Comparison of ENCODE assay signal across 39 cellular contexts in the genomic region with DNA sequence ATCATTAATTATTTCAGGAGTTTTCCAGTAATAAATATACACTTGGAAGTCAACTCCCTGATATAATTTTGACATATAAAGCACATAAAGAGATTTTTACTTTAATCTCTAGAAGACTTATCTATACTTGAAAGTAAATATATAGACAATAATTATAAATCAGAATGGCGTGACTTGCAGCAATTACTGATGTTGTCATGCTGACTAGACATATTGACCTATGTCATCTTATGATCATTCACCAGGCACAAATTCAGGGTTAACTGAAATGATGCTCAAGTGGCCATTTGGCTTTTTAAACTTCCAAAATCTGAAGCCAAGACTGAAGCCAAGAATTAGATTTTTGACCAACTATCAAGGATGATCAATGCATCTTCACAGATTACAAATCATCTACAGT.
"Had no signal": no experiment of that assay in that cellular context is flagged by ENCODE, and none has a peak within 500 bp of the region (broad histone marks: within the 10 kb centered on the region; RNA-seq: fewer than 3 reads in every experiment).

No MANE protein-coding gene starts in this region.

- DNase-seq: activated CD4-positive, alpha-beta memory T cell treated with anti-CD3 and anti-CD28 coated beads, Interleukin-2, amount 10 ng/mL, durations not matched to agents 7 days and 5 days; activated CD4-positive, alpha-beta T cell treated with anti-CD3 and anti-CD28 coated beads for 1 hour; activated CD4-positive, alpha-beta T cell treated with anti-CD3 and anti-CD28 coated beads for 48 hours; activated CD4-positive, alpha-beta T cell treated with anti-CD3 and anti-CD28 coated beads, Interleukin-2, amount 10 ng/mL, durations not matched to agents 7 days and 5 days; activated CD4-positive, alpha-beta T cell treated with anti-CD3 and anti-CD28 coated beads, Interleukin-2, amount 50 U/mL, for 48 hours; activated CD4-positive, CD25-positive, alpha-beta regulatory T cell; activated CD8-positive, alpha-beta memory T cell treated with anti-CD3 and anti-CD28 coated beads for 24 hours; activated CD8-positive, alpha-beta memory T cell treated with anti-CD3 and anti-CD28 coated beads, Interleukin-2, amount 10 ng/mL, durations not matched to agents 7 days and 5 days; activated CD8-positive, alpha-beta memory T cell treated with anti-CD3 and anti-CD28 coated beads, Interleukin-2, amount 50 U/mL, for 48 hours; activated CD8-positive, alpha-beta T cell treated with anti-CD3 and anti-CD28 coated beads, Interleukin-2, amount 10 ng/mL, durations not matched to agents 7 days and 5 days; activated effector memory CD4-positive, alpha-beta T cell treated with Interleukin-2 at 50 U/mL for 16 hours; activated gamma-delta T cell; activated naive CD4-positive, alpha-beta T cell treated with anti-CD3 and anti-CD28 coated beads, Interleukin-2, amount 10 ng/mL, durations not matched to agents 7 days and 5 days; activated naive CD4-positive, alpha-beta T cell treated with Interleukin-2 at 50 U/mL for 16 hours; activated naive CD8-positive, alpha-beta T cell treated with anti-CD3 and anti-CD28 coated beads, Interleukin-2, amount 10 ng/mL, durations not matched to agents 7 days and 5 days; activated naive CD8-positive, alpha-beta T cell treated with anti-CD3 and anti-CD28 coated beads, Interleukin-2, amount 50 U/mL, for 24 hours; activated T-cell treated with anti-CD3 and anti-CD28 coated beads, Interleukin-2, amount 50 U/mL, for 24 hours; activated T-cell treated with anti-CD3 and anti-CD28 coated beads, Interleukin-2, amount 50 U/mL, for 48 hours; amygdala; anterior cingulate cortex; caudate nucleus; cerebellar nuclear complex; T-helper 2 cell; T-helper 9 cell; WERI-Rb-1 had no signal

- H3K4me1 Mint-ChIP-seq: activated CD4-positive, alpha-beta memory T cell treated with anti-CD3 and anti-CD28 coated beads, Interleukin-2, amount 10 ng/mL, durations not matched to agents 7 days and 5 days; activated CD4-positive, alpha-beta T cell treated with anti-CD3 and anti-CD28 coated beads for 36 hours; activated CD4-positive, alpha-beta T cell treated with anti-CD3 and anti-CD28 coated beads, Interleukin-2, amount 10 ng/mL, durations not matched to agents 7 days and 5 days; activated CD8-positive, alpha-beta memory T cell treated with anti-CD3 and anti-CD28 coated beads, Interleukin-2, amount 10 ng/mL, durations not matched to agents 7 days and 5 days; activated naive CD4-positive, alpha-beta T cell treated with anti-CD3 and anti-CD28 coated beads, Interleukin-2, amount 10 ng/mL, durations not matched to agents 7 days and 5 days; activated naive CD4-positive, alpha-beta T cell treated with anti-CD3 and anti-CD28 coated beads, Interleukin-2, amount 50 U/mL, for 24 hours; activated naive CD8-positive, alpha-beta T cell treated with anti-CD3 and anti-CD28 coated beads, Interleukin-2, amount 10 ng/mL, durations not matched to agents 7 days and 5 days; activated naive CD8-positive, alpha-beta T cell treated with anti-CD3 and anti-CD28 coated beads, Interleukin-2, amount 50 U/mL, for 24 hours; brain; central memory CD8-positive, alpha-beta T cell; WTC11 had no signal

- H3K36me3 ChIP-seq: ascending aorta, cardiac muscle cell, WERI-Rb-1 had no signal

- H3K4me3 Mint-ChIP-seq: activated CD4-positive, alpha-beta memory T cell treated with anti-CD3 and anti-CD28 coated beads, Interleukin-2, amount 10 ng/mL, durations not matched to agents 7 days and 5 days; activated CD4-positive, alpha-beta T cell treated with anti-CD3 and anti-CD28 coated beads for 36 hours; activated CD4-positive, alpha-beta T cell treated with anti-CD3 and anti-CD28 coated beads, Interleukin-2, amount 10 ng/mL, durations not matched to agents 7 days and 5 days; activated CD8-positive, alpha-beta memory T cell treated with anti-CD3 and anti-CD28 coated beads, Interleukin-2, amount 10 ng/mL, durations not matched to agents 7 days and 5 days; activated CD8-positive, alpha-beta T cell treated with anti-CD3 and anti-CD28 coated beads, Interleukin-2, amount 10 ng/mL, durations not matched to agents 7 days and 5 days; activated naive CD4-positive, alpha-beta T cell treated with anti-CD3 and anti-CD28 coated beads, Interleukin-2, amount 10 ng/mL, durations not matched to agents 7 days and 5 days; activated naive CD4-positive, alpha-beta T cell treated with anti-CD3 and anti-CD28 coated beads, Interleukin-2, amount 50 U/mL, for 24 hours; activated naive CD8-positive, alpha-beta T cell; activated naive CD8-positive, alpha-beta T cell treated with anti-CD3 and anti-CD28 coated beads, Interleukin-2, amount 10 ng/mL, durations not matched to agents 7 days and 5 days; activated naive CD8-positive, alpha-beta T cell treated with anti-CD3 and anti-CD28 coated beads, Interleukin-2, amount 50 U/mL, for 24 hours; activated T-cell treated with anti-CD3 and anti-CD28 coated beads, Interleukin-2, amount 50 U/mL, for 24 hours; brain; central memory CD8-positive, alpha-beta T cell; T-helper 1 cell treated with Interleukin-12 subunit alpha and Interleukin-12 subunit beta and Interleukin-4 antibody, amounts not matched to agents 30 μg/mL and 1 μg/mL, for 36 hours; T-helper 2 cell treated with Interferon-gamma antibody and Interleukin-4, amounts not matched to agents 5 μg/mL and 100 μg/mL, for 36 hours; WTC11 had no signal

- H3K4me1 ChIP-seq: ascending aorta had no signal

- H3K9me3 Mint-ChIP-seq: activated CD4-positive, alpha-beta memory T cell treated with anti-CD3 and anti-CD28 coated beads, Interleukin-2, amount 10 ng/mL, durations not matched to agents 7 days and 5 days; activated CD4-positive, alpha-beta T cell treated with anti-CD3 and anti-CD28 coated beads, Interleukin-2, amount 10 ng/mL, durations not matched to agents 7 days and 5 days; activated naive CD4-positive, alpha-beta T cell treated with anti-CD3 and anti-CD28 coated beads, Interleukin-2, amount 10 ng/mL, durations not matched to agents 7 days and 5 days; activated naive CD4-positive, alpha-beta T cell treated with anti-CD3 and anti-CD28 coated beads, Interleukin-2, amount 50 U/mL, for 24 hours; activated naive CD8-positive, alpha-beta T cell treated with anti-CD3 and anti-CD28 coated beads, Interleukin-2, amount 10 ng/mL, durations not matched to agents 7 days and 5 days; activated naive CD8-positive, alpha-beta T cell treated with anti-CD3 and anti-CD28 coated beads, Interleukin-2, amount 50 U/mL, for 24 hours; activated T-cell treated with anti-CD3 and anti-CD28 coated beads, Interleukin-2, amount 50 U/mL, for 24 hours; activated T-helper 2 cell treated with anti-CD3 and anti-CD28 coated beads, Interferon-gamma antibody, Interleukin-2, Interleukin-4, amounts not matched to agents 10 μg/mL and 5 μg/mL and 100 μg/mL, durations not matched to agents 14 hours and 24 hours and 36 hours; brain; central memory CD8-positive, alpha-beta T cell; T-helper 1 cell treated with Interleukin-12 subunit alpha and Interleukin-12 subunit beta and Interleukin-4 antibody, amounts not matched to agents 30 μg/mL and 1 μg/mL, for 36 hours; T-helper 2 cell treated with Interferon-gamma antibody and Interleukin-4, amounts not matched to agents 5 μg/mL and 100 μg/mL, for 36 hours had no signal

- H3K27ac ChIP-seq: ascending aorta, cardiac muscle cell, WERI-Rb-1 had no signal

- ATAC-seq: activated CD4-positive, alpha-beta T cell treated with anti-CD3 and anti-CD28 coated beads for 36 hours; activated CD4-positive, CD25-positive, alpha-beta regulatory T cell treated with anti-CD3 and anti-CD28 coated beads, Interleukin-2, amount 50 U/mL, for 24 hours; activated CD8-positive, alpha-beta memory T cell treated with anti-CD3 and anti-CD28 coated beads, Interleukin-2, amount 10 ng/mL, durations not matched to agents 7 days and 5 days; activated CD8-positive, alpha-beta T cell treated with anti-CD3 and anti-CD28 coated beads, Interleukin-2, amount 10 ng/mL, durations not matched to agents 7 days and 5 days; activated naive CD8-positive, alpha-beta T cell treated with anti-CD3 and anti-CD28 coated beads, Interleukin-2, amount 50 U/mL, for 24 hours had no signal

- FAIRE-seq: bronchial epithelial cell, TTC549 had no signal

- H3K27me3 ChIP-seq: ascending aorta, cardiac muscle cell had no signal

- H3K9me3 ChIP-seq: ascending aorta had no signal

- H3K27me3 Mint-ChIP-seq: activated naive CD4-positive, alpha-beta T cell treated with anti-CD3 and anti-CD28 coated beads, Interleukin-2, amount 10 ng/mL, durations not matched to agents 7 days and 5 days; brain had no signal

- H3K27ac Mint-ChIP-seq: activated CD4-positive, alpha-beta memory T cell treated with anti-CD3 and anti-CD28 coated beads, Interleukin-2, amount 10 ng/mL, durations not matched to agents 7 days and 5 days; activated CD4-positive, alpha-beta T cell treated with anti-CD3 and anti-CD28 coated beads for 36 hours; activated CD4-positive, alpha-beta T cell treated with anti-CD3 and anti-CD28 coated beads, Interleukin-2, amount 10 ng/mL, durations not matched to agents 7 days and 5 days; activated CD8-positive, alpha-beta memory T cell treated with anti-CD3 and anti-CD28 coated beads, Interleukin-2, amount 10 ng/mL, durations not matched to agents 7 days and 5 days; activated CD8-positive, alpha-beta T cell treated with anti-CD3 and anti-CD28 coated beads, Interleukin-2, amount 10 ng/mL, durations not matched to agents 7 days and 5 days; activated naive CD4-positive, alpha-beta T cell treated with anti-CD3 and anti-CD28 coated beads, Interleukin-2, amount 10 ng/mL, durations not matched to agents 7 days and 5 days; activated naive CD4-positive, alpha-beta T cell treated with anti-CD3 and anti-CD28 coated beads, Interleukin-2, amount 50 U/mL, for 24 hours; activated naive CD8-positive, alpha-beta T cell; activated naive CD8-positive, alpha-beta T cell treated with anti-CD3 and anti-CD28 coated beads, Interleukin-2, amount 10 ng/mL, durations not matched to agents 7 days and 5 days; activated naive CD8-positive, alpha-beta T cell treated with anti-CD3 and anti-CD28 coated beads, Interleukin-2, amount 50 U/mL, for 24 hours; activated T-cell treated with anti-CD3 and anti-CD28 coated beads, Interleukin-2, amount 50 U/mL, for 24 hours; activated T-helper 2 cell treated with anti-CD3 and anti-CD28 coated beads, Interferon-gamma antibody, Interleukin-2, Interleukin-4, amounts not matched to agents 10 μg/mL and 5 μg/mL and 100 μg/mL, durations not matched to agents 14 hours and 24 hours and 36 hours; brain; T-helper 1 cell treated with Interleukin-12 subunit alpha and Interleukin-12 subunit beta and Interleukin-4 antibody, amounts not matched to agents 30 μg/mL and 1 μg/mL, for 36 hours; T-helper 2 cell treated with Interferon-gamma antibody and Interleukin-4, amounts not matched to agents 5 μg/mL and 100 μg/mL, for 36 hours; WTC11 had no signal

- H3K4me3 ChIP-seq: ascending aorta, cardiac muscle cell had no signal
